In the genomic region with DNA sequence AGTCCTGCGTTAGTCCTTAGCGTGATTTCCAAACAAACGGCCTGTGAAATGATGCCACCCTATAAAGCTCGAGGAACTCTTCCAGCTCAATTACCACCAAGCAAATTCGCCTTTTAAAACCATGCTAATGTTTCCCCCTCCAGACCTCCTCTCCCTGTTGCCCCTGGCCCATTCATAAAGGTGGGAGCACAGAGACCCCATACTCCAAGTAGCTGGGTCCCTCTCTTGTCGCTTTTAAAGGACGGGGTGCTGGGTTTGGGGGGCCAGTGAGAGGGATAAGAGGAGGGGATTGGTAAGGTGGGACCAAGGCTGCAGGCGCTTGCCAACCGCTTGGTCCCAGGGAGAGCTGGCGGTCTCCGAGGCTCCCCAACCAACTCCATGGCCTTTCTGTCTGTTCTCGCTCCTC, we compare ENCODE assay signal across 10 cellular contexts. TPM values are rescaled to one million over a fixed set of nuclear protein-coding genes. Genes with fewer than 3 reads are reported as not detected.
DNase-seq lines count a peak whose midpoint lies in the region; ATAC-seq and TF ChIP-seq lines count a peak whose summit lies in the region.
"Had no signal": no experiment of that assay in that cellular context is flagged by ENCODE, and none has a peak within 500 bp of the region (broad histone marks: within the 10 kb centered on the region; RNA-seq: fewer than 3 reads in every experiment).

No MANE protein-coding gene starts in this region.

- H3K36me3 ChIP-seq in CD8-positive, alpha-beta T cell (ENCODE audit: insufficient read depth, low read length) = no peaks in the 10 kb centered on the region
- no peaks in the 10 kb centered on the region for H3K36me3 ChIP-seq in ectodermal cell (ENCODE audit: control insufficient read depth, insufficient read depth, low read length)
- H3K36me3 ChIP-seq in neuron (ENCODE audit: insufficient read depth, low read length) = no peaks in the 10 kb centered on the region
- H3K36me3 ChIP-seq in body of pancreas (replicated peaks in 1 of 2; ENCODE audit: insufficient read depth in 1 of 2, low read depth in 2 of 2) = no peaks in the 10 kb centered on the region

- no peak for TF ChIP-seq POLR2A in body of pancreas (IDR thresholded peaks at IDR 0.05)

- H3K9me3 ChIP-seq in CD8-positive, alpha-beta T cell (ENCODE audit: low read length) = no peaks in the 10 kb centered on the region
- no peaks in the 10 kb centered on the region for H3K9me3 ChIP-seq in ectodermal cell (ENCODE audit: control insufficient read depth, low read length)
- H3K9me3 ChIP-seq in neuron (ENCODE audit: low read length) = no peaks in the 10 kb centered on the region
- peaks cover 0 to 2% (median 0%) of the 10 kb centered on the region in 3 donors for H3K9me3 ChIP-seq in body of pancreas

- POLR2A ChIA-PET in CD8-positive, alpha-beta T cell (lab: Charles Lee) = interaction anchor here (0.9 to 1.1 kb wide), 2 partner anchors 14 to 140 kb away, joined by 3 to 5 read pairs; partner anchors contain the start of genes ACADSB and IKZF5

- peak overlapping the region; percentile 55 for H3K4me3 ChIP-seq in CD8-positive, alpha-beta T cell (ENCODE audit: low read depth, low read length)
- H3K4me3 ChIP-seq in ectodermal cell (ENCODE audit: insufficient read depth, low read depth, low read length) (peak overlapping the region; percentile 37), neuron (ENCODE audit: low read length) (no peak overlapping the region), body of pancreas (no peak overlapping the region)

- no peak for TF ChIP-seq CTCF in CD8-positive, alpha-beta T cell (IDR thresholded peaks at IDR 0.05)
- TF ChIP-seq CTCF in HFFc6 (IDR thresholded peaks at IDR 0.05) (no peak), body of pancreas (IDR thresholded peaks at IDR 0.05) (no peak)

- 2 to 3% methylated on average over 12 of the region's 12 CpGs for WGBS in ectodermal cell, 2 experiments
- 5 to 7% methylated on average over 8 to 12 of the region's 12 CpGs for WGBS in body of pancreas, 2 donors

- peaks cover 75% of the 10 kb centered on the region for H3K4me1 ChIP-seq in CD8-positive, alpha-beta T cell (ENCODE audit: insufficient read depth, low read length)
- peaks cover 14% of the 10 kb centered on the region for H3K4me1 ChIP-seq in ectodermal cell (ENCODE audit: control insufficient read depth, insufficient read depth, low read length)
- peaks cover 29% of the 10 kb centered on the region for H3K4me1 ChIP-seq in neuron (ENCODE audit: insufficient read depth, low read length)
- H3K4me1 ChIP-seq in body of pancreas = peaks cover 51% of the 10 kb centered on the region

- H3K4me3 Mint-ChIP-seq in CD8-positive, alpha-beta T cell = peak overlapping the region; percentile 83
- H3K4me3 Mint-ChIP-seq in HFFc6 = peak overlapping the region; percentile 18

- H3K9me3 Mint-ChIP-seq in CD8-positive, alpha-beta T cell = no peaks in the 10 kb centered on the region
- H3K9me3 Mint-ChIP-seq in HFFc6 = no peaks in the 10 kb centered on the region

- no peak overlapping the region for H3K27ac ChIP-seq in CD8-positive, alpha-beta T cell (ENCODE audit: low read depth, low read length)
- H3K27ac ChIP-seq in ectodermal cell (ENCODE audit: insufficient read depth, low read depth, low read length, poor library complexity, severe bottlenecking) (no peak overlapping the region), body of pancreas (no peak overlapping the region)
- H3K27ac ChIP-seq: dorsolateral prefrontal cortex had no signal

- DNase-seq in CD8-positive, alpha-beta T cell = no peak
- no peak for DNase-seq in HFFc6
- no peak for DNase-seq in body of pancreas
- DNase-seq in stimulated activated CD4-positive, alpha-beta T cell treated with anti-CD3 and anti-CD28 coated beads, Interleukin-4, amount 100 ng/mL, for 24 hours = no peak
- DNase-seq: dorsolateral prefrontal cortex, NCI-H1417 treated with DMSO at 0.1 percent for 48 hours had no signal

- H3K36me3 Mint-ChIP-seq in CD8-positive, alpha-beta T cell = peaks cover 3% of the 10 kb centered on the region
- H3K36me3 Mint-ChIP-seq in HFFc6 (ENCODE audit: low read depth) = no peaks in the 10 kb centered on the region

- intact Hi-C loops in CD8-positive, alpha-beta T cell (cut with DNase I, micrococcal nuclease) = no loop called here
- intact Hi-C loops in body of pancreas (cut with DNase I) = no loop called here

- no peak for ATAC-seq in CD8-positive, alpha-beta T cell
- ATAC-seq in GM18867 (IDR thresholded peaks at IDR 0.05; ENCODE audit: unreplicated experiment) (no peak), body of pancreas (no peak), GM21390 (IDR thresholded peaks at IDR 0.05; ENCODE audit: unreplicated experiment) (no peak)

- H3K27ac Mint-ChIP-seq in CD8-positive, alpha-beta T cell = no peak overlapping the region
- no peak overlapping the region for H3K27ac Mint-ChIP-seq in HFFc6

- peaks cover 46% of the 10 kb centered on the region for H3K27me3 Mint-ChIP-seq in CD8-positive, alpha-beta T cell (ENCODE audit: low read depth)
- H3K27me3 Mint-ChIP-seq in HFFc6 (ENCODE audit: insufficient read depth) = peaks cover 59% of the 10 kb centered on the region

- CTCF ChIA-PET in CD8-positive, alpha-beta T cell (lab: Charles Lee) = interaction anchor here (2.0 kb wide), 1 partner anchor 15 kb away, joined by 9 read pairs; no protein-coding TSS in a partner anchor

- peaks cover 47% of the 10 kb centered on the region for H3K27me3 ChIP-seq in CD8-positive, alpha-beta T cell (ENCODE audit: insufficient read depth, low read length)
- H3K27me3 ChIP-seq in ectodermal cell (ENCODE audit: control insufficient read depth, insufficient read depth, low read length, poor library complexity, severe bottlenecking) (peaks cover 96% of the 10 kb centered on the region), neuron (ENCODE audit: insufficient read depth, low read length) (peaks cover 91% of the 10 kb centered on the region), body of pancreas (peaks cover 0 to 67% of the 10 kb centered on the region in 2 donors)

- peaks cover 63% of the 10 kb centered on the region for H3K4me1 Mint-ChIP-seq in CD8-positive, alpha-beta T cell (ENCODE audit: low read depth)
- H3K4me1 Mint-ChIP-seq in HFFc6 (ENCODE audit: low read depth) = peaks cover 26% of the 10 kb centered on the region

- H2AFZ ChIP-seq in neuron (ENCODE audit: low read depth, low read length) = peak overlapping the region; percentile 81

RNA-seq across cellular contexts. Expression of gene HMX2, which starts 1.2 kb away (rescaled TPM):
- not detected for total RNA-seq in CD8-positive, alpha-beta T cell
- not detected for total RNA-seq in HFFc6 (2021; fragmentation: NEBNext Ultra II Directional; extraction: Animal tissue kit (Norgen Biotek cat#: 25700))
- polyA plus RNA-seq in ectodermal cell (2013, experiment 1 of 4) = not detected
- polyA plus RNA-seq in ectodermal cell (2013, experiment 2 of 4) = 0.57 TPM
- polyA plus RNA-seq in ectodermal cell (2013, experiment 3 of 4) = 0.43 TPM
- polyA plus RNA-seq in ectodermal cell (2013, experiment 4 of 4) = 0.36 TPM
- not detected for total RNA-seq in body of pancreas
- total RNA-seq: dorsolateral prefrontal cortex had no signal

RNA-seq across cellular contexts. Expression of gene BUB3, which starts 5.0 kb away (rescaled TPM):
- total RNA-seq in CD8-positive, alpha-beta T cell = 100 to 1,000 TPM; 166 to 167 TPM
- 100 to 1,000 TPM; 154 to 214 (median 202) TPM for total RNA-seq in HFFc6 (2021; fragmentation: NEBNext Ultra II Directional; extraction: Animal tissue kit (Norgen Biotek cat#: 25700))
- 154 TPM for polyA plus RNA-seq in ectodermal cell (2013, experiment 1 of 4)
- polyA plus RNA-seq in ectodermal cell (2013, experiment 2 of 4) = 147 TPM
- 136 TPM for polyA plus RNA-seq in ectodermal cell (2013, experiment 3 of 4)
- polyA plus RNA-seq in ectodermal cell (2013, experiment 4 of 4) = 160 TPM
- 10 to 100 TPM; 39.4 to 51.1 TPM for total RNA-seq in body of pancreas

RNA-seq across cellular contexts. Expression of gene HMX3, which starts 13.4 kb away (rescaled TPM):
- under 1 TPM; 0.35 to 0.47 TPM for total RNA-seq in CD8-positive, alpha-beta T cell
- not detected for total RNA-seq in HFFc6 (2021; fragmentation: NEBNext Ultra II Directional; extraction: Animal tissue kit (Norgen Biotek cat#: 25700))
- not detected for polyA plus RNA-seq in ectodermal cell (2013, experiment 1 of 4)
- polyA plus RNA-seq in ectodermal cell (2013, experiment 2 of 4) = 0.21 TPM
- not detected for polyA plus RNA-seq in ectodermal cell (2013, experiment 3 of 4)
- 0.32 TPM for polyA plus RNA-seq in ectodermal cell (2013, experiment 4 of 4)
- not detected for total RNA-seq in body of pancreas
- total RNA-seq: dorsolateral prefrontal cortex had no signal

Comparison
In these comparisons a context has a peak if more than half of its experiments do, and no peak if none do; other contexts are left out.
1. H3K4me3 ChIP-seq: peak in CD8-positive, alpha-beta T cell (single experiment) and ectodermal cell (single experiment); none in neuron (single experiment) and body of pancreas (0 of 2).